Comparison of ENCODE assay signal across 6 cellular contexts in genomic region chr6:33417127-33417902, GRCh38. TPM values are rescaled to one million over a fixed set of nuclear protein-coding genes. Genes with fewer than 3 reads are reported as not detected.
A peak's percentile ranks its signal among the peaks of the same experiment; 100 is the strongest.
DNase-seq lines count a peak whose midpoint lies in the region; ATAC-seq and FAIRE-seq lines count a peak whose summit lies in the region.

No MANE protein-coding gene starts in this region.

- peaks cover 66 to 75% of the 10 kb centered on the region in 2 donors for H3K4me1 Mint-ChIP-seq in immature natural killer cell

- DNase-seq in GM19239 (ENCODE audit: insufficient read length, low spot score) (no peak), T1000 (lab: John Stamatoyannopoulos, UW) (peak; percentile 37), immature natural killer cell (no peak), KG1 (lab: John Stamatoyannopoulos, UW) (no peak), C1 segment of cervical spinal cord (lab: John Stamatoyannopoulos, UW) (no peak)

- H3K36me3 Mint-ChIP-seq in immature natural killer cell, result peaks cover 0 to 26% (median 3%) of the 10 kb centered on the region in 3 donors

- H3K27ac Mint-ChIP-seq in immature natural killer cell, result peak overlapping the region; percentile 97 to 100 (median 100)

- H3K27me3 Mint-ChIP-seq in immature natural killer cell (ENCODE audit: low read depth in 3 of 3), result peaks cover 12 to 30% (median 20%) of the 10 kb centered on the region in 3 donors

- H3K9me3 Mint-ChIP-seq in immature natural killer cell, result no peaks in the 10 kb centered on the region

- FAIRE-seq in GM19239 (lab: Jason Lieb, UNC), result peak; percentile 61

- ATAC-seq in GM19395 (IDR thresholded peaks at IDR 0.05; ENCODE audit: unreplicated experiment), result no peak

- peak overlapping the region; percentile 94 to 96 (median 94) for H3K4me3 Mint-ChIP-seq in immature natural killer cell

RNA-seq across cellular contexts. Expression of gene CUTA, which starts 0.6 kb away (rescaled TPM):
- polyA plus RNA-seq in immature natural killer cell, result 100 to 1,000 TPM; 367 to 404 (median 404) TPM

RNA-seq across cellular contexts. Expression of gene SYNGAP1, which starts 2.5 kb away (rescaled TPM):
- polyA plus RNA-seq in immature natural killer cell, result under 1 TPM; 0.02 to 0.32 (median 0.20) TPM

RNA-seq across cellular contexts. Expression of gene PHF1, which starts 6.5 kb away (rescaled TPM):
- 10 to 100 TPM; 22.7 to 36.5 (median 29.8) TPM for polyA plus RNA-seq in immature natural killer cell

RNA-seq across cellular contexts. Expression of gene KIFC1, which starts 25.7 kb away (rescaled TPM):
- 1 to 10 TPM in 2 of 3 donors, not detected in 1; 2.2 to 3.7 TPM for polyA plus RNA-seq in immature natural killer cell

RNA-seq across cellular contexts. Expression of gene ZBTB9, which starts 37.1 kb away (rescaled TPM):
- 1 to 10 TPM; 1.2 to 7.0 (median 3.0) TPM for polyA plus RNA-seq in immature natural killer cell
